Comparison of ENCODE assay signal across 9 cellular contexts in genomic region chr1:21030201-21030600, GRCh38.
"Had no signal": no experiment of that assay in that cellular context is flagged by ENCODE, and none has a peak within 500 bp of the region (broad histone marks: within the 10 kb centered on the region; RNA-seq: fewer than 3 reads in every experiment).

No MANE protein-coding gene starts in this region.

- H2AFZ ChIP-seq: GM23338 had no signal

- H3K27ac ChIP-seq: HL-60 had no signal

- FAIRE-seq: H1, H54 had no signal

- H3K4me2 ChIP-seq: GM23338 had no signal

- H3K27ac Mint-ChIP-seq: GM23338, HFFc6 had no signal

- H3K4me3 ChIP-seq: GM23338 had no signal

- ATAC-seq: GM23338 had no signal

- H3K27me3 Mint-ChIP-seq: IgD-negative memory B cell had no signal

- DNase-seq: H9, HCEC 1CT, HFFc6, KG1 had no signal

- H3K4me3 Mint-ChIP-seq: GM23338, H9, HFFc6, IgD-negative memory B cell had no signal

- H3K4me1 Mint-ChIP-seq: GM23338 had no signal

- H3K9me3 Mint-ChIP-seq: GM23338, HFFc6 had no signal
